ENCODE assay signal across 8 cellular contexts in the genomic region with DNA sequence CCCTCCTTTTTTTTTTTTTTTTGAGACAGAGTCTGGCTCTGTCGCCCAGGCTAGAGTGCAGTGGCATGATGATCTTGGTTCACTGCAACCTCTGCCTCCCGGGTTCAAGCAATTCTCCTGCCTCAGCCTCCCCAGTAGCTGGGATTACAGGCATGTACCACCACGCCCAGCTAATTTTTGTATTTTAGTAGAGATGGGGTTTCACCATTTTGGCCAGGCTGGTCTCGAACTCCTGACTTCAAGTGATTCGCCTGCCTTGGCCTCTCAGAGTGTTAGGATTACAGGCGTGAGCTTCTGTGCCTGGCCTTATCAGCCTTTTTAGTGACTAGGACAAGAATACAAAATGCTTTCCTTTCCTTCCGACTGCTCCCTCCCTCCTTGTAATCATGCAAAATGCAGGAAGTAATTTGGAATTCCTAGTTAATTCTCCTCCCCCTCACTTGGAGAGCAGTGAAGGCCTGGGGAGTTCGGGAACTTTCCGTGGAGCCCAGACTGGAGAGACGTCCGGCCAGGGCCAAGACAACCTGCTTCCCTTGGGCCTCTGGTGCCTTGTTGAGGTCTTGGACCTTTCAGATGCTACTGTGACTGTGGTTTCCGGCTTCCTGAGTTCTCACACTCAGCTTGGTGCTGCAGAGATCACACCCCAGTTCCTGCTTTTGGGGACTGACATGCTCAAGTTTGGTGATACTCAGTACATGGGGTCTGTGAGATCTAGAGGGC. TPM values are rescaled to one million over a fixed set of nuclear protein-coding genes. Genes with fewer than 3 reads are reported as not detected.
DNase-seq lines count a peak whose midpoint lies in the region; ATAC-seq and TF ChIP-seq lines count a peak whose summit lies in the region.
"Not testable (repeated sequence)": the region's sequence is repeated elsewhere in the genome, so short reads cannot be mapped to it uniquely, and the experiment has no call there.

No MANE protein-coding gene starts in this region.

- H3K27me3 ChIP-seq in esophagus squamous epithelium, result not testable (repeated sequence)

- intact Hi-C loops in esophagus squamous epithelium (cut with DNase I), result not testable (repeated sequence)

- not testable (repeated sequence) for H3K4me3 ChIP-seq in esophagus squamous epithelium

- WGBS in esophagus squamous epithelium, 2 donors, result 42 to 50% methylated on average over 10 to 12 of the region's 12 CpGs

- peak overlapping the region; percentile 88 to 99 (median 96) for H3K27ac ChIP-seq in esophagus squamous epithelium

- peak in 2 of 4 donors; percentile 37 to 71 for TF ChIP-seq POLR2A in esophagus squamous epithelium (IDR thresholded peaks at IDR 0.05)

- H3K9me3 ChIP-seq in esophagus squamous epithelium, result not testable (repeated sequence)

- DNase-seq in C1 segment of cervical spinal cord (lab: John Stamatoyannopoulos, UW), result peak in 8 of 14 donors; percentile 1 to 64 (median 34)
- peak; percentile 83 for DNase-seq in SKM-1 treated with dmso at 0.1 percent for 144 hours (lab: John Stamatoyannopoulos, UW; ENCODE audit: unreplicated experiment)
- DNase-seq in activated T-helper 9 cell treated with anti-CD3 and anti-CD28 coated beads, Interleukin-2, amount 50 U/mL, for 16 hours (ENCODE audit: low read depth), result peak; percentile 38
- peak; percentile 39 for DNase-seq in esophagus squamous epithelium (lab: John Stamatoyannopoulos, UW)
- peak; percentile 56 for DNase-seq in midbrain (lab: John Stamatoyannopoulos, UW)
- DNase-seq in stimulated activated CD4-positive, alpha-beta T cell treated with anti-CD3 and anti-CD28 coated beads, Interleukin-4, amount 100 ng/mL, for 48 hours (ENCODE audit: low read depth in 2 of 2), result peak; percentile 30 to 31

- not testable (repeated sequence) for TF ChIP-seq CTCF in esophagus squamous epithelium (IDR thresholded peaks at IDR 0.05)

- peaks cover 21 to 64% (median 40%) of the 10 kb centered on the region in 3 donors for H3K4me1 ChIP-seq in esophagus squamous epithelium

- H3K36me3 ChIP-seq in esophagus squamous epithelium, result not testable (repeated sequence)

- ATAC-seq in GM19351 (IDR thresholded peaks at IDR 0.05; ENCODE audit: unreplicated experiment) (peak; percentile 55), HG03354 (IDR thresholded peaks at IDR 0.05; ENCODE audit: poor library complexity, severe bottlenecking, unreplicated experiment) (peak; percentile 43)

RNA-seq across cellular contexts. Expression of gene PHF20, which starts 4.0 kb away (rescaled TPM):
- 10 to 100 TPM; 13.6 to 33.2 (median 16.6) TPM for total RNA-seq in esophagus squamous epithelium

RNA-seq across cellular contexts. Expression of gene RBM39, which starts 25.8 kb away (rescaled TPM):
- 100 to 1,000 TPM; 149 to 326 (median 182) TPM for total RNA-seq in esophagus squamous epithelium

Comparison
In these comparisons a context has a peak if more than half of its experiments do, and no peak if none do; other contexts are left out.
1. DNase-seq: peak in every context shown above with its lines; median percentile 83 in SKM-1 treated with dmso at 0.1 percent for 144 hours; 56 in midbrain; 39 in esophagus squamous epithelium; 38 in activated T-helper 9 cell treated with anti-CD3 and anti-CD28 coated beads, Interleukin-2, amount 50 U/mL, for 16 hours; 34 in C1 segment of cervical spinal cord; 30 in stimulated activated CD4-positive, alpha-beta T cell treated with anti-CD3 and anti-CD28 coated beads, Interleukin-4, amount 100 ng/mL, for 48 hours.